Comparison of ENCODE assay signal across 25 cellular contexts in genomic region chr18:37659906-37660305, GRCh38.
"Had no signal": no experiment of that assay in that cellular context is flagged by ENCODE, and none has a peak within 500 bp of the region (broad histone marks: within the 10 kb centered on the region; RNA-seq: fewer than 3 reads in every experiment).

No MANE protein-coding gene starts in this region.

- H3K9me3 Mint-ChIP-seq: dendritic cell treated with granulocyte-macrophage colony-stimulating factor and Interleukin-4, amounts not matched to agents 40 ng/mL and 50 ng/mL, for 4 days; memory B cell; stimulated activated naive B cell treated with anti-CD40 and anti-IgM and Interleukin-4, amounts not matched to agents 10 μg/mL and 1 μg/mL and 100 μg/mL, for 72 hours had no signal

- H3K27me3 Mint-ChIP-seq: dendritic cell treated with granulocyte-macrophage colony-stimulating factor and Interleukin-4, amounts not matched to agents 40 ng/mL and 50 ng/mL, for 4 days; effector memory CD8-positive, alpha-beta T cell; memory B cell; natural killer cell treated with Interleukin-12 subunit alpha and Interleukin-12 subunit beta and Interleukin-15 and Interleukin-18, amount 100 ng/mL, for 72 hours; stimulated activated naive B cell treated with anti-CD40 and anti-IgM and Interleukin-4, amounts not matched to agents 10 μg/mL and 1 μg/mL and 100 μg/mL, for 72 hours had no signal

- H3K27ac ChIP-seq: epithelial cell of prostate, esophagus squamous epithelium, left ventricle myocardium inferior, lower lobe of right lung, sigmoid colon, skin epidermis, testis, tibial nerve, upper lobe of right lung had no signal

- H3K4me1 Mint-ChIP-seq: memory B cell; stimulated activated naive B cell treated with anti-CD40 and anti-IgM and Interleukin-4, amounts not matched to agents 10 μg/mL and 1 μg/mL and 100 μg/mL, for 72 hours; stimulated activated naive CD8-positive, alpha-beta T cell treated with anti-CD3 and anti-CD28 coated beads, Interleukin-15, amount 100 ng/mL, for 72 hours had no signal

- H3K27ac Mint-ChIP-seq: dendritic cell treated with granulocyte-macrophage colony-stimulating factor and Interleukin-4, amounts not matched to agents 40 ng/mL and 50 ng/mL, for 4 days; effector memory CD8-positive, alpha-beta T cell; memory B cell; natural killer cell treated with Interleukin-12 subunit alpha and Interleukin-12 subunit beta and Interleukin-15 and Interleukin-18, amount 100 ng/mL, for 72 hours; stimulated activated naive B cell treated with anti-CD40 and anti-IgM and Interleukin-4, amounts not matched to agents 10 μg/mL and 1 μg/mL and 100 μg/mL, for 72 hours; stimulated activated naive CD8-positive, alpha-beta T cell treated with anti-CD3 and anti-CD28 coated beads, Interleukin-15, amount 100 ng/mL, for 72 hours had no signal

- ATAC-seq: effector memory CD8-positive, alpha-beta T cell; left cardiac atrium; lower lobe of right lung; natural killer cell treated with Interleukin-12 subunit alpha and Interleukin-12 subunit beta and Interleukin-15 and Interleukin-18, amount 100 ng/mL, for 72 hours; stimulated activated naive B cell treated with anti-CD40 and anti-IgM and Interleukin-4, amounts not matched to agents 10 μg/mL and 1 μg/mL and 100 μg/mL, for 72 hours; stimulated activated naive CD8-positive, alpha-beta T cell treated with anti-CD3 and anti-CD28 coated beads, Interleukin-15, amount 100 ng/mL, for 72 hours; upper lobe of right lung had no signal

- H3K9me3 ChIP-seq: esophagus squamous epithelium, left ventricle myocardium inferior, lower lobe of right lung, sigmoid colon, testis, tibial nerve, upper lobe of right lung had no signal

- H3K27me3 ChIP-seq: esophagus squamous epithelium, sigmoid colon, testis, tibial nerve, upper lobe of right lung had no signal

- H3K4me1 ChIP-seq: esophagus squamous epithelium, left ventricle myocardium inferior, lower lobe of right lung, sigmoid colon, tibial nerve, upper lobe of right lung had no signal

- H3K36me3 ChIP-seq: esophagus squamous epithelium, left ventricle myocardium inferior, lower lobe of right lung, sigmoid colon, tibial nerve, upper lobe of right lung had no signal

- H3K36me3 Mint-ChIP-seq: memory B cell; natural killer cell treated with Interleukin-12 subunit alpha and Interleukin-12 subunit beta and Interleukin-15 and Interleukin-18, amount 100 ng/mL, for 72 hours; stimulated activated naive B cell treated with anti-CD40 and anti-IgM and Interleukin-4, amounts not matched to agents 10 μg/mL and 1 μg/mL and 100 μg/mL, for 72 hours had no signal

- H3K4me3 Mint-ChIP-seq: dendritic cell treated with granulocyte-macrophage colony-stimulating factor and Interleukin-4, amounts not matched to agents 40 ng/mL and 50 ng/mL, for 4 days; effector memory CD8-positive, alpha-beta T cell; memory B cell; natural killer cell treated with Interleukin-12 subunit alpha and Interleukin-12 subunit beta and Interleukin-15 and Interleukin-18, amount 100 ng/mL, for 72 hours; stimulated activated naive B cell treated with anti-CD40 and anti-IgM and Interleukin-4, amounts not matched to agents 10 μg/mL and 1 μg/mL and 100 μg/mL, for 72 hours; stimulated activated naive CD8-positive, alpha-beta T cell treated with anti-CD3 and anti-CD28 coated beads, Interleukin-15, amount 100 ng/mL, for 72 hours had no signal

- FAIRE-seq: colon, frontal cortex, kidney had no signal

- DNase-seq: cerebellar nuclear complex; effector memory CD8-positive, alpha-beta T cell; esophagus squamous epithelium; glutamatergic neuron; kidney; left cardiac atrium; left ventricle myocardium inferior; lower lobe of right lung; midbrain; occipital lobe; sigmoid colon; stimulated activated CD4-positive, alpha-beta T cell treated with anti-CD3 and anti-CD28 coated beads, Interleukin-2, amount 100 ng/mL, for 24 hours; stimulated activated CD4-positive, alpha-beta T cell treated with anti-CD3 and anti-CD28 coated beads, Interleukin-4, amount 100 ng/mL, for 4 hours; stimulated activated naive B cell treated with anti-CD40 and anti-IgM and Interleukin-4, amounts not matched to agents 10 μg/mL and 1 μg/mL and 100 μg/mL, for 72 hours; stimulated activated naive CD8-positive, alpha-beta T cell treated with anti-CD3 and anti-CD28 coated beads, Interleukin-15, amount 100 ng/mL, for 72 hours; testis; upper lobe of right lung had no signal

- H3K4me3 ChIP-seq: esophagus squamous epithelium, left ventricle myocardium inferior, lower lobe of right lung, sigmoid colon, skin epidermis, testis, tibial nerve, upper lobe of right lung had no signal
